ENCODE assay signal across 12 cellular contexts in the genomic region with DNA sequence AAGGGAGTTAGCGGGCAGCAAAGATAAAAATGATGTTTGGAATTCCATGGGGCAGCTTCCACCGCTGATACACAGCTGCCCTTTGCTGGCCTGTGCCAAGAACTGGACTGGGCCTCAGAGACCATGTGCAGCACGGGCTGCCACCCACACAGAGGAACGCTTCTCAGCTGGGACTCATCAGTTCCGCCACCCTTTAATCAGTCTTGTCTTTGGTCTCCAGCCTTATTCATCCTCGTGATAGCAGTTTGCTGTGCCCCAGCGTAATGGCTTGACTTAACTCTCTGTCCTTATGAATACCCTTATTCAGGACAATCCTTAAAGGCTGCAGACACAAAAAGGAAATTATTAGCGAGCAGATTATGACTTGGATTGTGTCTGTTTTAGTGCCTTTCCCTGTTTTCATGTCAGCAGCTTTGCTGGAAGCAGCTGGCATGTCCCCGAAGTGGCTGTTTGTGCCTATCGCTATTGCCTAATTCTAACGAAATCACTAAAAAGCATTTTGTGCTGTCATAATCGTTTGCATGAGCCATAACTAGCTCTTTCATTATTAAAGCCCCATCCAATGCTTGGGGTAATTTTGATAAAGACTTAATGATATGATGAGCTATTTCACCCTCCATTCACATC.
A peak's percentile ranks its signal among the peaks of the same experiment; 100 is the strongest.
DNase-seq lines count a peak whose midpoint lies in the region; ATAC-seq and TF ChIP-seq lines count a peak whose summit lies in the region.
"Had no signal": no experiment of that assay in that cellular context is flagged by ENCODE, and none has a peak within 500 bp of the region (broad histone marks: within the 10 kb centered on the region; RNA-seq: fewer than 3 reads in every experiment).

No MANE protein-coding gene starts in this region.

- H3K27me3 Mint-ChIP-seq in Calu3 (ENCODE audit: unreplicated experiment): peaks cover 30% of the 10 kb centered on the region

- H3K4me3 Mint-ChIP-seq in Calu3 (ENCODE audit: low read depth, unreplicated experiment): no peak overlapping the region
- H3K4me3 Mint-ChIP-seq: activated naive CD8-positive, alpha-beta T cell treated with anti-CD3 and anti-CD28 coated beads for 36 hours had no signal

- ATAC-seq in HG03460 (IDR thresholded peaks at IDR 0.05; ENCODE audit: unreplicated experiment) (no peak), HG03571 (IDR thresholded peaks at IDR 0.05; ENCODE audit: unreplicated experiment) (no peak)

- no peaks in the 10 kb centered on the region for H3K36me3 ChIP-seq in cardiac muscle cell
- H3K36me3 ChIP-seq: MG63 had no signal

- H3K9me3 ChIP-seq in cardiac muscle cell (ENCODE audit: low read depth): no peaks in the 10 kb centered on the region
- H3K9me3 ChIP-seq: MG63 had no signal

- TSS peak; percentile 12 for BruUV-seq in Calu3 (replicated peaks; lab: Mats Ljungman, UMichigan)

- no peaks in the 10 kb centered on the region for H3K9me3 Mint-ChIP-seq in Calu3 (ENCODE audit: low read depth, unreplicated experiment)
- H3K9me3 Mint-ChIP-seq: activated naive CD8-positive, alpha-beta T cell treated with anti-CD3 and anti-CD28 coated beads for 36 hours had no signal

- no peak overlapping the region for H3K27ac Mint-ChIP-seq in Calu3 (ENCODE audit: unreplicated experiment)
- H3K27ac Mint-ChIP-seq: activated naive CD8-positive, alpha-beta T cell treated with anti-CD3 and anti-CD28 coated beads for 36 hours had no signal

- no peaks in the 10 kb centered on the region for H3K36me3 Mint-ChIP-seq in Calu3 (ENCODE audit: insufficient read depth, unreplicated experiment)
- H3K36me3 Mint-ChIP-seq: activated naive CD8-positive, alpha-beta T cell treated with anti-CD3 and anti-CD28 coated beads for 36 hours had no signal

- no peaks in the 10 kb centered on the region for H3K4me1 Mint-ChIP-seq in Calu3 (ENCODE audit: low read depth, unreplicated experiment)
- H3K4me1 Mint-ChIP-seq: activated naive CD8-positive, alpha-beta T cell treated with anti-CD3 and anti-CD28 coated beads for 36 hours had no signal

- TF ChIP-seq CTCF in Calu3 (IDR thresholded peaks at IDR 0.05; ENCODE audit: unreplicated experiment) (no peak), cardiac muscle cell (IDR thresholded peaks at IDR 0.05; ENCODE audit: low read depth, low read length) (no peak)

- H3K4me1 ChIP-seq in cardiac muscle cell (ENCODE audit: low read depth): no peaks in the 10 kb centered on the region

- no peak overlapping the region for H3K27ac ChIP-seq in cardiac muscle cell

- no peak for DNase-seq in Calu3
- peak in 51 of 58 donors; percentile 2 to 84 (median 56) for DNase-seq in anterior cingulate cortex (lab: John Stamatoyannopoulos, UW)
- DNase-seq in cardiac muscle cell (ENCODE audit: low read depth in 1 of 2, low spot score in 1 of 2): peak; percentile 11 to 46
- DNase-seq in occipital lobe (lab: John Stamatoyannopoulos, UW): peak; percentile 34
- DNase-seq in NCI-H1105 treated with DMSO at 0.1 percent for 48 hours (lab: John Stamatoyannopoulos, UW): no peak
- DNase-seq in activated CD4-positive, alpha-beta T cell treated with anti-CD3 and anti-CD28 coated beads, Interleukin-2, amount 50 U/mL, for 4 hours: no peak
- DNase-seq: activated naive CD8-positive, alpha-beta T cell treated with anti-CD3 and anti-CD28 coated beads for 36 hours; effector memory CD4-positive, alpha-beta T cell; MG63; NCI-H226 had no signal

- CTCF ChIA-PET in Calu3 (lab: Charles Lee): no interaction called here

- H3K27me3 ChIP-seq in cardiac muscle cell: no peaks in the 10 kb centered on the region
- H3K27me3 ChIP-seq: MG63 had no signal

- intact Hi-C loops in Calu3 (cut with micrococcal nuclease; ENCODE audit: unreplicated experiment): no loop called here

- no peak overlapping the region for H3K4me3 ChIP-seq in cardiac muscle cell
- H3K4me3 ChIP-seq: MG63 had no signal

Comparison
In these comparisons a context has a peak if more than half of its experiments do, and no peak if none do; other contexts are left out.
1. DNase-seq: peak in anterior cingulate cortex (51 of 58), cardiac muscle cell (2 of 2) and occipital lobe (single experiment); none in Calu3 (single experiment), NCI-H1105 treated with DMSO at 0.1 percent for 48 hours (single experiment) and activated CD4-positive, alpha-beta T cell treated with anti-CD3 and anti-CD28 coated beads, Interleukin-2, amount 50 U/mL, for 4 hours (0 of 2).